Comparison of ENCODE assay signal across 8 cellular contexts in genomic region chr16:89921699-89922476, GRCh38. TPM values are rescaled to one million over a fixed set of nuclear protein-coding genes. Genes with fewer than 3 reads are reported as not detected.
DNase-seq lines count a peak whose midpoint lies in the region; ATAC-seq, FAIRE-seq and TF ChIP-seq lines count a peak whose summit lies in the region.

No MANE protein-coding gene starts in this region.

- H3K27ac Mint-ChIP-seq in activated CD4-positive, alpha-beta T cell treated with anti-CD3 and anti-CD28 coated beads for 36 hours, result no peak overlapping the region
- H3K27ac Mint-ChIP-seq in stimulated activated effector memory CD8-positive, alpha-beta T cell treated with anti-CD3 and anti-CD28 coated beads, Interleukin-12 subunit alpha, Interleukin-12 subunit beta, amount 100 ng/mL, for 72 hours, result no peak overlapping the region

- no peak for ATAC-seq in activated CD4-positive, alpha-beta T cell treated with anti-CD3 and anti-CD28 coated beads for 36 hours
- no peak for ATAC-seq in stimulated activated effector memory CD8-positive, alpha-beta T cell treated with anti-CD3 and anti-CD28 coated beads, Interleukin-12 subunit alpha, Interleukin-12 subunit beta, amount 100 ng/mL, for 72 hours

- peaks cover 49% of the 10 kb centered on the region for H3K4me1 Mint-ChIP-seq in activated CD4-positive, alpha-beta T cell treated with anti-CD3 and anti-CD28 coated beads for 36 hours
- H3K4me1 Mint-ChIP-seq in stimulated activated effector memory CD8-positive, alpha-beta T cell treated with anti-CD3 and anti-CD28 coated beads, Interleukin-12 subunit alpha, Interleukin-12 subunit beta, amount 100 ng/mL, for 72 hours, result peaks cover 49% of the 10 kb centered on the region

- no peaks in the 10 kb centered on the region for H3K9me3 Mint-ChIP-seq in activated CD4-positive, alpha-beta T cell treated with anti-CD3 and anti-CD28 coated beads for 36 hours (ENCODE audit: low read depth)
- no peaks in the 10 kb centered on the region for H3K9me3 Mint-ChIP-seq in stimulated activated effector memory CD8-positive, alpha-beta T cell treated with anti-CD3 and anti-CD28 coated beads, Interleukin-12 subunit alpha, Interleukin-12 subunit beta, amount 100 ng/mL, for 72 hours

- peak overlapping the region; percentile 55 for H3K4me3 Mint-ChIP-seq in activated CD4-positive, alpha-beta T cell treated with anti-CD3 and anti-CD28 coated beads for 36 hours
- H3K4me3 Mint-ChIP-seq in stimulated activated effector memory CD8-positive, alpha-beta T cell treated with anti-CD3 and anti-CD28 coated beads, Interleukin-12 subunit alpha, Interleukin-12 subunit beta, amount 100 ng/mL, for 72 hours, result peak overlapping the region; percentile 66

- H3K27me3 ChIP-seq in keratinocyte (ENCODE audit: control insufficient read depth, extremely low read depth, insufficient read depth, low read length), result peaks cover 5% of the 10 kb centered on the region

- peak overlapping the region; percentile 26 for H2AFZ ChIP-seq in keratinocyte (ENCODE audit: control insufficient read depth, low read length)

- H3K4me2 ChIP-seq in keratinocyte (ENCODE audit: control insufficient read depth, extremely low read depth, insufficient read depth, low read depth, low read length), result peak overlapping the region; percentile 96

- POLR2A ChIA-PET in activated CD4-positive, alpha-beta T cell treated with anti-CD3 and anti-CD28 coated beads for 36 hours (lab: Charles Lee), result no interaction called here

- intact Hi-C loops in activated CD4-positive, alpha-beta T cell treated with anti-CD3 and anti-CD28 coated beads for 36 hours (cut with DNase I, micrococcal nuclease), result loop anchor here (2.0 to 10.0 kb wide), 3 partner anchors 47 to 1467 kb away; partner anchors contain the start of genes SPIRE2 (in 1 of the 2) and ZFPM1 (in 1 of the 2)

- FAIRE-seq in keratinocyte (lab: Jason Lieb, UNC), result peak; percentile 74

- DNase-seq in activated CD4-positive, alpha-beta T cell treated with anti-CD3 and anti-CD28 coated beads for 36 hours, result peak; percentile 48
- DNase-seq in activated CD4-positive, alpha-beta T cell treated with anti-CD3 and anti-CD28 coated beads for 4 hours, result no peak
- DNase-seq in OCI-M1 (lab: John Stamatoyannopoulos, UW) (peak; percentile 86), cerebellar cortex (ENCODE audit: low spot score) (peak; percentile 61), keratinocyte (ENCODE audit: low read depth, low spot score) (peak; percentile 79), NCI-H510A treated with DMSO at 0.1 percent for 48 hours (lab: John Stamatoyannopoulos, UW) (no peak), GM19238 (ENCODE audit: insufficient read length, low spot score) (no peak)
- DNase-seq in stimulated activated effector memory CD8-positive, alpha-beta T cell treated with anti-CD3 and anti-CD28 coated beads, Interleukin-12 subunit alpha, Interleukin-12 subunit beta, amount 100 ng/mL, for 72 hours (ENCODE audit: low spot score in 2 of 2), result peak in 1 of 2 donors; percentile 78

- no peaks in the 10 kb centered on the region for H3K36me3 Mint-ChIP-seq in activated CD4-positive, alpha-beta T cell treated with anti-CD3 and anti-CD28 coated beads for 36 hours (ENCODE audit: low read depth)
- H3K36me3 Mint-ChIP-seq in stimulated activated effector memory CD8-positive, alpha-beta T cell treated with anti-CD3 and anti-CD28 coated beads, Interleukin-12 subunit alpha, Interleukin-12 subunit beta, amount 100 ng/mL, for 72 hours, result peaks cover 6% of the 10 kb centered on the region

- dilution Hi-C loops in keratinocyte (cut with MboI; ENCODE audit: extremely low pct_ligation_motif_present, low sequenced_read_pairs), result no loop called here

- no peaks in the 10 kb centered on the region for H4K20me1 ChIP-seq in keratinocyte (ENCODE audit: control insufficient read depth, extremely low read depth, insufficient read depth, low read length)

- peak overlapping the region; percentile 81 for H3K9ac ChIP-seq in keratinocyte (ENCODE audit: control insufficient read depth, extremely low read depth, insufficient read depth, low read length)

- H3K9me1 ChIP-seq in keratinocyte (ENCODE audit: control insufficient read depth, extremely low read depth, insufficient read depth, low read length), result no peaks in the 10 kb centered on the region

- peak overlapping the region; percentile 56 to 79 (median 77) for H3K4me3 ChIP-seq in keratinocyte (ENCODE audit: control insufficient read depth in 2 of 3, extremely low read depth in 1 of 3, insufficient read depth in 2 of 3, low read depth in 1 of 3, low read length in 3 of 3)

- H3K27me3 Mint-ChIP-seq in activated CD4-positive, alpha-beta T cell treated with anti-CD3 and anti-CD28 coated beads for 36 hours, result peaks cover 34% of the 10 kb centered on the region

- CTCF ChIA-PET in activated CD4-positive, alpha-beta T cell treated with anti-CD3 and anti-CD28 coated beads for 36 hours (lab: Charles Lee), result interaction anchor here (1.2 to 1.4 kb wide), 2 partner anchors 12 to 21 kb away, joined by 3 read pairs; no protein-coding TSS in a partner anchor

- H3K9me3 ChIP-seq in keratinocyte (ENCODE audit: control insufficient read depth, low read depth, low read length), result no peaks in the 10 kb centered on the region

- H3K27ac ChIP-seq in keratinocyte (ENCODE audit: control insufficient read depth, insufficient read depth, low read length), result peak overlapping the region; percentile 85

- no peaks in the 10 kb centered on the region for H3K79me2 ChIP-seq in keratinocyte (ENCODE audit: control insufficient read depth, insufficient read depth, low read length)

- peaks cover 36% of the 10 kb centered on the region for H3K4me1 ChIP-seq in keratinocyte (ENCODE audit: control insufficient read depth, extremely low read depth, insufficient read depth, low read length)

- no peaks in the 10 kb centered on the region for H3K36me3 ChIP-seq in keratinocyte (ENCODE audit: control insufficient read depth in 2 of 2, extremely low read depth in 1 of 2, insufficient read depth in 2 of 2, low read length in 2 of 2)

- TF ChIP-seq CTCF in keratinocyte (optimal IDR thresholded peaks at IDR 0.05 in 1 of 3, IDR thresholded peaks at IDR 0.05 in 1 of 3, conservative IDR thresholded peaks at IDR 0.05 in 1 of 3; ENCODE audit: extremely low read depth in 1 of 3, insufficient read depth in 2 of 3, low read length in 3 of 3), result no peak

RNA-seq across cellular contexts. Expression of gene TUBB3, which starts 1.3 kb away (rescaled TPM):
- under 1 TPM; 0.40 to 0.43 TPM for total RNA-seq in activated CD4-positive, alpha-beta T cell treated with anti-CD3 and anti-CD28 coated beads for 36 hours
- polyA plus RNA-seq in keratinocyte, result 29.2 to 54.2 TPM (median 34.0 TPM) in 3 replicates
- 12.0 TPM for polyA plus RNA-seq in keratinocyte (2011; ENCODE audit: low read depth)
- 43.9 and 88.8 TPM in 2 replicates for polyA plus RNA-seq in keratinocyte (2011; cell fraction: cytosol; rRNA removed)
- polyA plus RNA-seq in keratinocyte (2011; cell fraction: nucleus; rRNA removed), result 53.8 and 69.2 TPM in 2 replicates
- 28.0 and 84.9 TPM in 2 replicates for polyA plus RNA-seq in keratinocyte (2012; ENCODE audit: low replicate concordance)
- polyA minus RNA-seq in keratinocyte, result 41.8 to 174 TPM (median 49.2 TPM) in 3 replicates
- 125 TPM for polyA minus RNA-seq in keratinocyte (2011; cell fraction: cytosol; rRNA and poly(A)+ RNA removed)
- 61.3 and 72.0 TPM in 2 replicates for polyA minus RNA-seq in keratinocyte (2011; cell fraction: nucleus; rRNA and poly(A)+ RNA removed)

RNA-seq across cellular contexts. Expression of gene MC1R, which starts 3.2 kb away (rescaled TPM):
- 1 to 10 TPM; 1.2 to 2.0 TPM for total RNA-seq in activated CD4-positive, alpha-beta T cell treated with anti-CD3 and anti-CD28 coated beads for 36 hours
- 1.1 to 1.9 TPM (median 1.1 TPM) in 3 replicates for polyA plus RNA-seq in keratinocyte
- polyA plus RNA-seq in keratinocyte (2011; ENCODE audit: low read depth), result 0.99 TPM
- polyA plus RNA-seq in keratinocyte (2011; cell fraction: cytosol; rRNA removed), result 0.23 and 0.61 TPM in 2 replicates
- 8.9 TPM in 2 replicates for polyA plus RNA-seq in keratinocyte (2011; cell fraction: nucleus; rRNA removed)
- 0.88 and 1.8 TPM in 2 replicates for polyA plus RNA-seq in keratinocyte (2012; ENCODE audit: low replicate concordance)
- 1.2 to 3.1 TPM (median 2.1 TPM) in 3 replicates for polyA minus RNA-seq in keratinocyte
- polyA minus RNA-seq in keratinocyte (2011; cell fraction: cytosol; rRNA and poly(A)+ RNA removed), result 2.1 TPM
- polyA minus RNA-seq in keratinocyte (2011; cell fraction: nucleus; rRNA and poly(A)+ RNA removed), result 3.3 and 4.3 TPM in 2 replicates

RNA-seq across cellular contexts. Expression of gene DEF8, which starts 26.7 kb away (rescaled TPM):
- 10 to 100 TPM; 21.1 to 25.9 TPM for total RNA-seq in activated CD4-positive, alpha-beta T cell treated with anti-CD3 and anti-CD28 coated beads for 36 hours
- polyA plus RNA-seq in keratinocyte, result 74.2 to 115 TPM (median 86.4 TPM) in 3 replicates
- 57.3 TPM for polyA plus RNA-seq in keratinocyte (2011; ENCODE audit: low read depth)
- 58.4 and 103 TPM in 2 replicates for polyA plus RNA-seq in keratinocyte (2011; cell fraction: cytosol; rRNA removed)
- polyA plus RNA-seq in keratinocyte (2011; cell fraction: nucleus; rRNA removed), result 162 and 165 TPM in 2 replicates
- 47.8 and 84.1 TPM in 2 replicates for polyA plus RNA-seq in keratinocyte (2012; ENCODE audit: low replicate concordance)
- polyA minus RNA-seq in keratinocyte, result 90.7 to 97.3 TPM (median 90.8 TPM) in 3 replicates
- 69.4 TPM for polyA minus RNA-seq in keratinocyte (2011; cell fraction: cytosol; rRNA and poly(A)+ RNA removed)
- polyA minus RNA-seq in keratinocyte (2011; cell fraction: nucleus; rRNA and poly(A)+ RNA removed), result 46.8 and 54.3 TPM in 2 replicates

RNA-seq across cellular contexts. Expression of gene TCF25, which starts 48.5 kb away (rescaled TPM):
- 100 to 1,000 TPM; 122 to 133 TPM for total RNA-seq in activated CD4-positive, alpha-beta T cell treated with anti-CD3 and anti-CD28 coated beads for 36 hours
- 92.4 to 103 TPM (median 97.5 TPM) in 3 replicates for polyA plus RNA-seq in keratinocyte
- 222 TPM for polyA plus RNA-seq in keratinocyte (2011; ENCODE audit: low read depth)
- 51.5 and 85.9 TPM in 2 replicates for polyA plus RNA-seq in keratinocyte (2011; cell fraction: cytosol; rRNA removed)
- 218 and 219 TPM in 2 replicates for polyA plus RNA-seq in keratinocyte (2011; cell fraction: nucleus; rRNA removed)
- polyA plus RNA-seq in keratinocyte (2012; ENCODE audit: low replicate concordance), result 109 and 116 TPM in 2 replicates
- polyA minus RNA-seq in keratinocyte, result 71.8 to 112 TPM (median 90.6 TPM) in 3 replicates
- polyA minus RNA-seq in keratinocyte (2011; cell fraction: cytosol; rRNA and poly(A)+ RNA removed), result 68.1 TPM
- polyA minus RNA-seq in keratinocyte (2011; cell fraction: nucleus; rRNA and poly(A)+ RNA removed), result 51.9 and 53.5 TPM in 2 replicates

Comparison
In these comparisons a context has a peak if more than half of its experiments do, and no peak if none do; other contexts are left out.
1. DNase-seq: peak in activated CD4-positive, alpha-beta T cell treated with anti-CD3 and anti-CD28 coated beads for 36 hours (single experiment), OCI-M1 (single experiment), cerebellar cortex (single experiment) and keratinocyte (single experiment); none in activated CD4-positive, alpha-beta T cell treated with anti-CD3 and anti-CD28 coated beads for 4 hours (0 of 2), NCI-H510A treated with DMSO at 0.1 percent for 48 hours (single experiment) and GM19238 (single experiment).